1 cellular context compared by ENCODE assay signal in genomic region chr19:35995655-35995993, GRCh38.
A peak's percentile ranks its signal among the peaks of the same experiment; 100 is the strongest.
TF ChIP-seq lines count a peak whose summit lies in the region.

No MANE protein-coding gene starts in this region.

TF ChIP-seq in H1, 55 proteins besides CTCF, POLR2A, EP300 and RAD21:
- TF ChIP-seq USF2 (IDR thresholded peaks at IDR 0.05; ENCODE audit: low read length), result no peak
- peak; percentile 3 to 72; a peak in 1 of 4 replicates for TF ChIP-seq SIN3A (conservative IDR thresholded peaks at IDR 0.05 in 1 of 2, IDR thresholded peaks at IDR 0.05 in 1 of 2; ENCODE audit: low read depth in 1 of 2, low read length in 2 of 2)
- TF ChIP-seq ASH2L (IDR thresholded peaks at IDR 0.05; ENCODE audit: low read length), result no peak
- 0 out of 4 replicates have a peak, but pooled peaks of 1 of the 2 experiments have one; percentile 23 for TF ChIP-seq HDAC2 (IDR thresholded peaks at IDR 0.05; ENCODE audit: borderline replicate concordance in 1 of 2, low read depth in 2 of 2, low read length in 2 of 2)
- no peak for TF ChIP-seq SUZ12 (IDR thresholded peaks at IDR 0.05; ENCODE audit: low read length)
- TF ChIP-seq SAP30 (IDR thresholded peaks at IDR 0.05; ENCODE audit: insufficient read depth, insufficient replicate concordance, low read length), result peak; percentile 54
